32 cellular contexts compared by ENCODE assay signal in the genomic region with DNA sequence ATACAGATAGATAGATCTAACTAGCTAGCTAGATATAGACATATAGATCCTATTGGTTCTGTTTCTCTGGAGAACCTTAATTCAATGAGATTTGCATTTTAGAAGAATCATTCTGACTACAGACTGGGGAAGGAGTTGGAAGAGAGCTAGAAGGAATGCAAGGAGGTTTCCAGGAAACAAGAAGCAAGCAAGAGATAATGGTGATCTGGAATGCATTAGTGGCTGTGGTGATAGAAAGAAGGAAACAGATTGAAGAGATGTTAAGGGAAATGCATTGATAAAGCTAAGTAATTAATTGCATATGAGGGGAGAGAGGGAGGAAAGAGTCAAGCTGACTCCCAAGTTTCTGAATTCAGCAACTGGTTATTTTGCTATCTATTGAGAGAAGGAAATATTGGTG. TPM values are rescaled to one million over a fixed set of nuclear protein-coding genes. Genes with fewer than 3 reads are reported as not detected.
"Had no signal": no experiment of that assay in that cellular context is flagged by ENCODE, and none has a peak within 500 bp of the region (broad histone marks: within the 10 kb centered on the region; RNA-seq: fewer than 3 reads in every experiment).

No MANE protein-coding gene starts in this region.

- H3K4me1 ChIP-seq: colonic mucosa, esophagus squamous epithelium, gastrocnemius medialis, heart right ventricle, left lung, lower lobe of right lung had no signal

- H3K27me3 ChIP-seq: colonic mucosa, esophagus squamous epithelium, gastrocnemius medialis, heart right ventricle, left lung had no signal

- H3K4me3 ChIP-seq: colonic mucosa, esophagus squamous epithelium, gastrocnemius medialis, heart right ventricle, left lung, lower lobe of right lung had no signal

- FAIRE-seq: endometrium, islet of Langerhans, keratinocyte had no signal

- H3K36me3 ChIP-seq: colonic mucosa, esophagus squamous epithelium, gastrocnemius medialis, heart right ventricle, left lung, lower lobe of right lung had no signal

- DNase-seq: colonic mucosa; cortex of kidney; effector CD8-positive, alpha-beta T cell; effector memory CD8-positive, alpha-beta T cell; endodermal cell; erythroblast; esophagus squamous epithelium; foreskin melanocyte; gastrocnemius medialis; glutamatergic neuron; head of caudate nucleus; heart right ventricle; hippocampal formation; left cardiac atrium; left lung; left ventricle myocardium superior; lower lobe of right lung; mesenchymal stem cell; midbrain; naive thymus-derived CD4-positive, alpha-beta T cell had no signal

- H3K9me3 ChIP-seq: colonic mucosa, esophagus squamous epithelium, gastrocnemius medialis, heart right ventricle, left lung, lower lobe of right lung had no signal

- H3K27ac ChIP-seq: colonic mucosa, epithelial cell of prostate, esophagus squamous epithelium, gastrocnemius medialis, heart right ventricle, left lung, lower lobe of right lung had no signal

RNA-seq across cellular contexts. Expression of gene DBX2, which starts 42.7 kb away (rescaled TPM):
- total RNA-seq: colonic mucosa; dermis microvascular lymphatic vessel endothelial cell; endodermal cell; esophagus mucosa; esophagus squamous epithelium; fibroblast of lung; glomerular endothelial cell; kidney epithelial cell; left lung; lung microvascular endothelial cell; mononuclear cell; mucosa of gallbladder; naive thymus-derived CD4-positive, alpha-beta T cell had no signal
- polyA plus RNA-seq: fibroblast of lung; keratinocyte; naive thymus-derived CD4-positive, alpha-beta T cell had no signal
